ENCODE assay signal across 18 cellular contexts in the genomic region with DNA sequence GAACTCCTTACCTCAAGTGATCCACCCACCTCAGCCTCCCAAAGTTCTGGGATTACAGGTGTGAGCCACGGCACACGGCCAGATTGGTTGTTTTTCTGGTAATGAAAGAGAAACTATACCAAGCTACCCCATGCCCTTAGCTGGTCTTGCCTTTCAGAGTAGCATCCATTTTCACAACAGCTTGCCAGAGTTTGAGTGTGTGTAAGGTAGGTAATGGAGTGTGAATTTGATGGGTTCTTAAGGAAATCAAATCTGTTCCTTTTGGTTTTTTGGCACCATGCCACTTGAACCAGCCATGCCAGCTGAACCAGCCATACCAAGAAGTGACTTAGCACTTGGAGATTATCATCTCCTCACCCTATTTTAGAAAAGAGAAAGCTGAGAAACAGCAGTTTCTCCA. TPM values are rescaled to one million over a fixed set of nuclear protein-coding genes. Genes with fewer than 3 reads are reported as not detected.
DNase-seq lines count a peak whose midpoint lies in the region; TF ChIP-seq lines count a peak whose summit lies in the region.
"Had no signal": no experiment of that assay in that cellular context is flagged by ENCODE, and none has a peak within 500 bp of the region (broad histone marks: within the 10 kb centered on the region; RNA-seq: fewer than 3 reads in every experiment).

No MANE protein-coding gene starts in this region.

- POLR2A ChIA-PET in activated CD4-positive, alpha-beta T cell treated with anti-CD3 and anti-CD28 coated beads, Interleukin-2, amount 10 ng/mL, durations not matched to agents 7 days and 5 days (lab: Charles Lee): no interaction called here
- POLR2A ChIA-PET in PC-9 (lab: Charles Lee; ENCODE audit: unreplicated experiment): interaction anchor here (0.7 kb wide), 1 partner anchor 573 kb away, joined by 7 read pairs; no protein-coding TSS in a partner anchor

- H3K4me3 Mint-ChIP-seq in activated CD4-positive, alpha-beta T cell treated with anti-CD3 and anti-CD28 coated beads, Interleukin-2, amount 10 ng/mL, durations not matched to agents 7 days and 5 days: no peak overlapping the region
- peak overlapping the region; percentile 58 to 87 (median 70) for H3K4me3 Mint-ChIP-seq in immature natural killer cell
- H3K4me3 Mint-ChIP-seq: neural crest cell had no signal

- intact Hi-C loops in PC-9 (cut with micrococcal nuclease; ENCODE audit: unreplicated experiment): no loop called here

- no peaks in the 10 kb centered on the region; the same call in 1 of the 2 replicates for H3K9me2 ChIP-seq in PC-9 (ENCODE audit: insufficient read depth)

- TF ChIP-seq CTCF in PC-9 (conservative IDR thresholded peaks at IDR 0.05): no peak

- peak overlapping the region; percentile 6 for H3K4me2 ChIP-seq in PC-9

- DNase-seq in activated CD4-positive, alpha-beta T cell treated with anti-CD3 and anti-CD28 coated beads, Interleukin-2, amount 10 ng/mL, durations not matched to agents 7 days and 5 days: peak; percentile 22
- no peak for DNase-seq in activated CD4-positive, alpha-beta T cell treated with anti-CD3 and anti-CD28 coated beads for 4 hours
- DNase-seq in DMS79 treated with DMSO at 0.1 percent for 48 hours (lab: John Stamatoyannopoulos, UW) (peak; percentile 97), PC-9 (peak; percentile 34 to 62), immature natural killer cell (peak; percentile 59 to 66 (median 60)), NCI-H748 (lab: John Stamatoyannopoulos, UW; ENCODE audit: unreplicated experiment) (no peak), hypothalamus (lab: John Stamatoyannopoulos, UW) (no peak), NCI-H187 treated with DMSO at 0.1 percent for 48 hours (lab: John Stamatoyannopoulos, UW) (no peak)
- DNase-seq: ACHN; activated naive CD4-positive, alpha-beta T cell treated with Interleukin-2 at 50 U/mL for 16 hours; central memory CD4-positive, alpha-beta T cell; gastrocnemius medialis; MG63; SJCRH30; tibial artery had no signal

- H3F3A ChIP-seq in PC-9 (ENCODE audit: insufficient read depth, low read depth): 0 out of 2 replicates have a peak, but pooled peaks cover 8% of the 10 kb centered on the region

- no peaks in the 10 kb centered on the region for H3K36me3 ChIP-seq in PC-9 (ENCODE audit: low read depth)
- H3K36me3 ChIP-seq: gastrocnemius medialis, SJCRH30, tibial artery had no signal

- H3K4me3 ChIP-seq in PC-9: no peak overlapping the region
- H3K4me3 ChIP-seq: gastrocnemius medialis, MG63, SJCRH30, tibial artery had no signal

- H3K27ac ChIP-seq in PC-9: no peak overlapping the region
- H3K27ac ChIP-seq: SJCRH30, tibial artery had no signal

- peaks cover 14% of the 10 kb centered on the region for H4K20me1 ChIP-seq in PC-9 (ENCODE audit: insufficient read depth)

- CTCF ChIA-PET in activated CD4-positive, alpha-beta T cell treated with anti-CD3 and anti-CD28 coated beads, Interleukin-2, amount 10 ng/mL, durations not matched to agents 7 days and 5 days (lab: Charles Lee): interaction anchor here (0.6 to 2.5 kb wide), 6 partner anchors 12 to 48 kb away, joined by 3 to 10 read pairs (median 4); no protein-coding TSS in a partner anchor
- CTCF ChIA-PET in PC-9 (lab: Charles Lee): interaction anchor here (0.6 kb wide), 1 partner anchor 10 kb away, joined by 5 read pairs; no protein-coding TSS in a partner anchor

- H3K79me2 ChIP-seq in PC-9 (ENCODE audit: low read depth): peaks cover 41% of the 10 kb centered on the region

- H3K9me3 Mint-ChIP-seq in activated CD4-positive, alpha-beta T cell treated with anti-CD3 and anti-CD28 coated beads, Interleukin-2, amount 10 ng/mL, durations not matched to agents 7 days and 5 days: no peaks in the 10 kb centered on the region
- no peaks in the 10 kb centered on the region for H3K9me3 Mint-ChIP-seq in immature natural killer cell
- H3K9me3 Mint-ChIP-seq: neural crest cell had no signal

- H3K27ac Mint-ChIP-seq in activated CD4-positive, alpha-beta T cell treated with anti-CD3 and anti-CD28 coated beads, Interleukin-2, amount 10 ng/mL, durations not matched to agents 7 days and 5 days: peak overlapping the region; percentile 76
- peak overlapping the region; percentile 15 to 83 (median 77) for H3K27ac Mint-ChIP-seq in immature natural killer cell

- no peaks in the 10 kb centered on the region for H3K9me3 ChIP-seq in PC-9 (ENCODE audit: insufficient read depth, low read depth)
- H3K9me3 ChIP-seq: gastrocnemius medialis, MG63, SJCRH30, tibial artery had no signal

- H3K4me1 ChIP-seq in PC-9 (replicated peaks; ENCODE audit: insufficient read depth): peaks cover 14% of the 10 kb centered on the region
- H3K4me1 ChIP-seq: SJCRH30 had no signal

- H3K27me3 ChIP-seq in PC-9 (ENCODE audit: insufficient read depth, low read depth): no peaks in the 10 kb centered on the region
- H3K27me3 ChIP-seq: gastrocnemius medialis, MG63, SJCRH30, tibial artery had no signal

- no TSS peak for BruUV-seq in PC-9 (replicated peaks; lab: Mats Ljungman, UMichigan)

- peaks cover 92% of the 10 kb centered on the region for H3K4me1 Mint-ChIP-seq in activated CD4-positive, alpha-beta T cell treated with anti-CD3 and anti-CD28 coated beads, Interleukin-2, amount 10 ng/mL, durations not matched to agents 7 days and 5 days
- peaks cover 86 to 90% of the 10 kb centered on the region in 2 donors for H3K4me1 Mint-ChIP-seq in immature natural killer cell

- H2AFZ ChIP-seq in PC-9: no peak overlapping the region

- H3K27me3 Mint-ChIP-seq in activated CD4-positive, alpha-beta T cell treated with anti-CD3 and anti-CD28 coated beads, Interleukin-2, amount 10 ng/mL, durations not matched to agents 7 days and 5 days: no peaks in the 10 kb centered on the region
- peaks cover 15 to 22% (median 17%) of the 10 kb centered on the region in 3 donors for H3K27me3 Mint-ChIP-seq in immature natural killer cell (ENCODE audit: low read depth in 3 of 3)

- peaks cover 60% of the 10 kb centered on the region for H3K36me3 Mint-ChIP-seq in activated CD4-positive, alpha-beta T cell treated with anti-CD3 and anti-CD28 coated beads, Interleukin-2, amount 10 ng/mL, durations not matched to agents 7 days and 5 days (ENCODE audit: low read depth)
- peaks cover 2 to 5% (median 4%) of the 10 kb centered on the region in 3 donors for H3K36me3 Mint-ChIP-seq in immature natural killer cell

RNA-seq across cellular contexts. Expression of a gene that starts 5.1 kb away (rescaled TPM):
- total RNA-seq in activated CD4-positive, alpha-beta T cell treated with anti-CD3 and anti-CD28 coated beads, Interleukin-2, amount 10 ng/mL, durations not matched to agents 7 days and 5 days: 100 to 1,000 TPM; 171 to 214 TPM
- 82.9 and 95.9 TPM in 2 replicates for total RNA-seq in PC-9 (2021)
- polyA plus RNA-seq in immature natural killer cell: 100 to 1,000 TPM; 164 to 267 (median 199) TPM

RNA-seq across cellular contexts. Expression of a gene that starts 18.9 kb away (rescaled TPM):
- total RNA-seq in activated CD4-positive, alpha-beta T cell treated with anti-CD3 and anti-CD28 coated beads, Interleukin-2, amount 10 ng/mL, durations not matched to agents 7 days and 5 days: not detected
- not detected in 2 replicates for total RNA-seq in PC-9 (2021)
- polyA plus RNA-seq in immature natural killer cell: not detected
- total RNA-seq: activated CD8-positive, alpha-beta memory T cell treated with anti-CD3 and anti-CD28 coated beads for 36 hours; lung microvascular endothelial cell had no signal

RNA-seq across cellular contexts. Expression of a gene that starts 56.6 kb away (rescaled TPM):
- 10 to 100 TPM; 64.1 to 85.5 TPM for total RNA-seq in activated CD4-positive, alpha-beta T cell treated with anti-CD3 and anti-CD28 coated beads, Interleukin-2, amount 10 ng/mL, durations not matched to agents 7 days and 5 days
- total RNA-seq in PC-9 (2021): 62.7 and 71.2 TPM in 2 replicates
- 100 to 1,000 TPM; 136 to 179 (median 160) TPM for polyA plus RNA-seq in immature natural killer cell

Comparison
In these comparisons a context has a peak if more than half of its experiments do, and no peak if none do; other contexts are left out.
1. DNase-seq: peak in activated CD4-positive, alpha-beta T cell treated with anti-CD3 and anti-CD28 coated beads, Interleukin-2, amount 10 ng/mL, durations not matched to agents 7 days and 5 days (single experiment), DMS79 treated with DMSO at 0.1 percent for 48 hours (single experiment), PC-9 (2 of 2) and immature natural killer cell (3 of 3); none in activated CD4-positive, alpha-beta T cell treated with anti-CD3 and anti-CD28 coated beads for 4 hours (0 of 2), NCI-H748 (single experiment), hypothalamus (0 of 51) and NCI-H187 treated with DMSO at 0.1 percent for 48 hours (single experiment).